In the genomic region with DNA sequence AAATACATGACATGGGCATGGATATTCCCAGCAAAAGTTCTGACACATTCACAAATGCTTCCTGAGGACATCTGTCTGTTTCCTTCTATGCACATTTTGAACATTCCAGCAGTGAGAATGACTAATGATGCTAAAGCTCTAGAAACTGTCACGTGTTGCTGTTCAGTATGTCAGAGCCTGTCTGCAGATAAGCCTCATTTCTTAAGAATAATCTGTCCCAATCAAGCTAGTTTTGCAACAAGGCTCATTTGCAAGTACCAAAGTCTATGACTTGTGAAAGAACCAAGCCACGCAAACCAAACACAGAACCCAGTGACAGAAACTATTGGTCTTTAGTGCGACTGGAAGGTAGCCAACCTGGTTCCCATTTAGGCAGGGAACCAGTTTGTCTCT, we compare ENCODE assay signal across 9 cellular contexts.
A peak's percentile ranks its signal among the peaks of the same experiment; 100 is the strongest.
DNase-seq lines count a peak whose midpoint lies in the region; ATAC-seq lines count a peak whose summit lies in the region.
"Had no signal": no experiment of that assay in that cellular context is flagged by ENCODE, and none has a peak within 500 bp of the region (broad histone marks: within the 10 kb centered on the region; RNA-seq: fewer than 3 reads in every experiment).

No MANE protein-coding gene starts in this region.

- DNase-seq in GF-D8 (lab: John Stamatoyannopoulos, UW) (peak; percentile 95), SK-N-MC (ENCODE audit: low read depth, low spot score) (peak; percentile 73), Right ventricle myocardium superior (no peak), sciatic nerve (ENCODE audit: low spot score) (no peak), NCI-H1436 treated with DMSO at 0.1 percent for 48 hours (lab: John Stamatoyannopoulos, UW) (no peak)
- DNase-seq in activated effector memory CD4-positive, alpha-beta T cell treated with anti-CD3 and anti-CD28 coated beads, Interleukin-2, amount 50 U/mL, for 16 hours = no peak
- DNase-seq: substantia nigra had no signal

- H3K9ac ChIP-seq in SK-N-MC (ENCODE audit: insufficient read length) = no peak overlapping the region

- peak overlapping the region; percentile 18; the same call in 1 of the 2 replicates for H3K4me3 ChIP-seq in SK-N-MC

- peak overlapping the region; percentile 4; the same call in 1 of the 2 replicates for H3K27ac ChIP-seq in SK-N-MC

- peak; percentile 70 for ATAC-seq in Right ventricle myocardium superior (ENCODE audit: poor library complexity)
- peak; percentile 47 for ATAC-seq in sciatic nerve
- no peak for ATAC-seq in HG02840 (IDR thresholded peaks at IDR 0.05; ENCODE audit: low FRiP score, unreplicated experiment)
- no peak for ATAC-seq in GM18498 (IDR thresholded peaks at IDR 0.05; ENCODE audit: unreplicated experiment)

- H3K36me3 ChIP-seq in SK-N-MC (ENCODE audit: insufficient read depth, low read length) = no peaks in the 10 kb centered on the region

- no peaks in the 10 kb centered on the region for H3K9me3 ChIP-seq in SK-N-MC (ENCODE audit: low read depth, low read length)

- intact Hi-C loops in Right ventricle myocardium superior (cut with DNase I) (no loop called here), sciatic nerve (cut with DNase I) (no loop called here)

Comparison
In these comparisons a context has a peak if more than half of its experiments do, and no peak if none do; other contexts are left out.
1. DNase-seq: peak in GF-D8 (single experiment) and SK-N-MC (single experiment); none in Right ventricle myocardium superior (single experiment), sciatic nerve (single experiment), NCI-H1436 treated with DMSO at 0.1 percent for 48 hours (single experiment) and activated effector memory CD4-positive, alpha-beta T cell treated with anti-CD3 and anti-CD28 coated beads, Interleukin-2, amount 50 U/mL, for 16 hours (single experiment).
2. ATAC-seq: peak in Right ventricle myocardium superior (single experiment) and sciatic nerve (single experiment); none in HG02840 (single experiment) and GM18498 (single experiment).